ENCODE assay signal across 14 cellular contexts in genomic region chr1:222250376-222250775, GRCh38.
"Had no signal": no experiment of that assay in that cellular context is flagged by ENCODE, and none has a peak within 500 bp of the region (broad histone marks: within the 10 kb centered on the region; RNA-seq: fewer than 3 reads in every experiment).

No MANE protein-coding gene starts in this region.

- H3K4me3 Mint-ChIP-seq: activated CD8-positive, alpha-beta memory T cell treated with anti-CD3 and anti-CD28 coated beads, Interleukin-2, amount 10 ng/mL, durations not matched to agents 7 days and 5 days; activated naive CD8-positive, alpha-beta T cell treated with anti-CD3 and anti-CD28 coated beads for 36 hours; activated T-cell treated with anti-CD3 and anti-CD28 coated beads, Interleukin-2, amount 50 U/mL, for 24 hours; neural crest cell had no signal

- H3K4me1 ChIP-seq: ascending aorta, gastrocnemius medialis, stomach had no signal

- H3K36me3 ChIP-seq: ascending aorta, cardiac muscle cell, esophagus squamous epithelium, gastrocnemius medialis, ovary, stomach had no signal

- H3K4me3 ChIP-seq: ascending aorta, cardiac muscle cell, esophagus squamous epithelium, gastrocnemius medialis, ovary, stomach had no signal

- DNase-seq: activated CD4-positive, alpha-beta T cell treated with anti-CD3 and anti-CD28 coated beads, Interleukin-2, amount 50 U/mL, for 48 hours; activated CD4-positive, CD25-positive, alpha-beta regulatory T cell treated with anti-CD3 and anti-CD28 coated beads, Interleukin-2, amount 50 U/mL, for 72 hours; activated CD8-positive, alpha-beta memory T cell treated with anti-CD3 and anti-CD28 coated beads, Interleukin-2, amount 10 ng/mL, durations not matched to agents 7 days and 5 days; activated gamma-delta T cell; activated naive CD8-positive, alpha-beta T cell treated with anti-CD3 and anti-CD28 coated beads for 36 hours; activated T-cell treated with anti-CD3 and anti-CD28 coated beads, Interleukin-2, amount 50 U/mL, for 24 hours; esophagus squamous epithelium; gastrocnemius medialis; ovary; stimulated activated CD4-positive, alpha-beta T cell treated with anti-CD3 and anti-CD28 coated beads, Interleukin-4, amount 100 ng/mL, for 24 hours; stomach had no signal

- H3K4me1 Mint-ChIP-seq: activated naive CD8-positive, alpha-beta T cell treated with anti-CD3 and anti-CD28 coated beads for 36 hours had no signal

- H3K36me3 Mint-ChIP-seq: activated CD8-positive, alpha-beta memory T cell treated with anti-CD3 and anti-CD28 coated beads, Interleukin-2, amount 10 ng/mL, durations not matched to agents 7 days and 5 days; activated naive CD8-positive, alpha-beta T cell treated with anti-CD3 and anti-CD28 coated beads for 36 hours had no signal

- H3K9me3 ChIP-seq: ascending aorta, esophagus squamous epithelium, gastrocnemius medialis, ovary had no signal

- H3K27ac Mint-ChIP-seq: activated CD8-positive, alpha-beta memory T cell treated with anti-CD3 and anti-CD28 coated beads, Interleukin-2, amount 10 ng/mL, durations not matched to agents 7 days and 5 days; activated naive CD8-positive, alpha-beta T cell treated with anti-CD3 and anti-CD28 coated beads for 36 hours; activated T-cell treated with anti-CD3 and anti-CD28 coated beads, Interleukin-2, amount 50 U/mL, for 24 hours had no signal

- H3K27ac ChIP-seq: ascending aorta, cardiac muscle cell, esophagus squamous epithelium, gastrocnemius medialis, ovary, stomach had no signal

- H3K9me3 Mint-ChIP-seq: activated naive CD8-positive, alpha-beta T cell treated with anti-CD3 and anti-CD28 coated beads for 36 hours; activated T-cell treated with anti-CD3 and anti-CD28 coated beads, Interleukin-2, amount 50 U/mL, for 24 hours had no signal

- H3K27me3 ChIP-seq: ascending aorta, cardiac muscle cell, esophagus squamous epithelium, gastrocnemius medialis, ovary, stomach had no signal

- ATAC-seq: activated CD8-positive, alpha-beta memory T cell treated with anti-CD3 and anti-CD28 coated beads, Interleukin-2, amount 10 ng/mL, durations not matched to agents 7 days and 5 days; gastrocnemius medialis had no signal
